In the genomic region with DNA sequence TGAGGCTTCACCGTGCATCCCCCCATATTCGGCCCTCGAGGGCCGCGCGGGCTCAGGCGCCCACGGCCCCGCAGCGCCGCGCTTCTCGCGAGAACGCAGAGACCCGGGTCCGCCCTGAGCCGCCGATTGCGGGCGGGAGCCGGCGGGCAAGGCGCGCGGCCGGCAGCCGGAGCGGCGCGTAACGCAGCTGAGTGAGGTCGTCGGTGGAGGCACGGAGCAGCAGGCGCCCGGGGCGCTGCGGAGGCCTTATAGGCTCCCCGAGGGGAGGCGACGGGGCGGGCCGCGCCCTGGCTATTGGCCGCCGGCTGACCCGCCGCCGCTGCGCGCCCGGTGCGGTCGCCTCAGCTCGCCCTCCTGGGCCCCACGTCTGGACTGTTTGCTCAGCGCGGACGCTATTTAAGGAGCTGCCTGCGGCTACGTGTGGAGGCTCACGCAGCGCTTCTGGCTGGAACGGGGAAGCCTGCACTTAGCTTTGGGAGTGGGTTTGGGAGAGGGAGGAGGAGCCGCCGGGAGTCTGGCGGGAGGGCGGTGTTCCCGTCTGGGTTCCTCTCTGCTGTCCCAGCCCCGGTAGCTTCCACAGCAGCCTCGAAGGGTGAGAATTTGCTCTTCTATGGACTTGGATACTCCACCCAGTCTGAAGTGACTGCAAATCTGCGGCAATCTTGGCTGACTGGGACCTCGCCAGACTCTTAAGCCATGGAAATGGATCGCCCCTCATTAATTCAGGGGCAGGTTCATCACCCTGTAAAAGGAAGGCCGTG, we compare ENCODE assay signal across 8 cellular contexts. TPM values are rescaled to one million over a fixed set of nuclear protein-coding genes. Genes with fewer than 3 reads are reported as not detected.
DNase-seq lines count a peak whose midpoint lies in the region; ATAC-seq and TF ChIP-seq lines count a peak whose summit lies in the region.

A gene (minus strand): TSS at position 221 of the 761 bp plus-strand sequence. CDS start 195 bp downstream, at position 26.

- H3K9ac ChIP-seq in duodenal mucosa (ENCODE audit: low read depth in 1 of 2, low read length in 2 of 2): peak within 1 kb of the TSS; percentile 79 to 95

- no peak within 1 kb of the TSS for H3K27ac Mint-ChIP-seq in stimulated activated effector memory CD8-positive, alpha-beta T cell treated with anti-CD3 and anti-CD28 coated beads, Interleukin-12 subunit alpha, Interleukin-12 subunit beta, amount 100 ng/mL, for 72 hours

- H3K4me3 Mint-ChIP-seq in stimulated activated effector memory CD8-positive, alpha-beta T cell treated with anti-CD3 and anti-CD28 coated beads, Interleukin-12 subunit alpha, Interleukin-12 subunit beta, amount 100 ng/mL, for 72 hours: peak within 1 kb of the TSS; percentile 39

- H3K27ac ChIP-seq in duodenal mucosa (ENCODE audit: low read depth, low read length) (peak within 1 kb of the TSS; percentile 86), left lung (peak within 1 kb of the TSS; percentile 91 to 96)

- intact Hi-C loops in left lung (cut with DNase I): no loop called here

- H3K36me3 ChIP-seq in duodenal mucosa (ENCODE audit: control insufficient read depth in 1 of 2, insufficient read depth in 2 of 2, low read length in 2 of 2): no peaks in the 10 kb centered on the region
- no peaks in the 10 kb centered on the region for H3K36me3 ChIP-seq in left lung

- peak; percentile 90 for DNase-seq in ELF-1 (ENCODE audit: low read depth, low spot score)
- peak; percentile 82 for DNase-seq in T1000 (lab: John Stamatoyannopoulos, UW)
- peak; percentile 83 to 92 for DNase-seq in left lung
- DNase-seq in stimulated activated effector memory CD8-positive, alpha-beta T cell treated with anti-CD3 and anti-CD28 coated beads, Interleukin-12 subunit alpha, Interleukin-12 subunit beta, amount 100 ng/mL, for 72 hours (ENCODE audit: low spot score in 2 of 2): no peak
- DNase-seq in NCI-H1092 treated with DMSO at 0.1 percent for 48 hours (lab: John Stamatoyannopoulos, UW): no peak

- H3K9me3 ChIP-seq in duodenal mucosa (ENCODE audit: control insufficient read depth in 1 of 2, low read length in 2 of 2): no peaks in the 10 kb centered on the region
- no peaks in the 10 kb centered on the region for H3K9me3 ChIP-seq in left lung

- TF ChIP-seq RAD21 in Ishikawa (IDR thresholded peaks at IDR 0.05; ENCODE audit: low read depth): no peak

- H3K4me3 ChIP-seq in duodenal mucosa (ENCODE audit: low read depth in 1 of 2, low read length in 2 of 2) (peak within 1 kb of the TSS; percentile 77 to 92), left lung (peak within 1 kb of the TSS; percentile 68 to 81)

- ATAC-seq in GM21447 (IDR thresholded peaks at IDR 0.05; ENCODE audit: unreplicated experiment) (peak; percentile 54), left lung (peak; percentile 84)
- ATAC-seq in stimulated activated effector memory CD8-positive, alpha-beta T cell treated with anti-CD3 and anti-CD28 coated beads, Interleukin-12 subunit alpha, Interleukin-12 subunit beta, amount 100 ng/mL, for 72 hours: peak; percentile 55

- H3K4me1 Mint-ChIP-seq in stimulated activated effector memory CD8-positive, alpha-beta T cell treated with anti-CD3 and anti-CD28 coated beads, Interleukin-12 subunit alpha, Interleukin-12 subunit beta, amount 100 ng/mL, for 72 hours: peaks cover 6% of the 10 kb centered on the region

- H3K27me3 ChIP-seq in duodenal mucosa (ENCODE audit: control insufficient read depth in 1 of 2, insufficient read depth in 2 of 2, low read length in 2 of 2) (no peaks in the 10 kb centered on the region), left lung (peaks cover 0 to 40% of the 10 kb centered on the region in 2 donors)

- TF ChIP-seq EP300 in Ishikawa (IDR thresholded peaks at IDR 0.05; ENCODE audit: borderline replicate concordance): no peak

- TF ChIP-seq CTCF in left lung (IDR thresholded peaks at IDR 0.05): no peak

- H3K4me1 ChIP-seq in duodenal mucosa (ENCODE audit: control insufficient read depth in 1 of 2, insufficient read depth in 2 of 2, low read length in 2 of 2) (peaks cover 31 to 40% of the 10 kb centered on the region in 2 donors), left lung (peaks cover 3 to 22% of the 10 kb centered on the region in 2 donors)

- peaks cover 3% of the 10 kb centered on the region for H3K9me3 Mint-ChIP-seq in stimulated activated effector memory CD8-positive, alpha-beta T cell treated with anti-CD3 and anti-CD28 coated beads, Interleukin-12 subunit alpha, Interleukin-12 subunit beta, amount 100 ng/mL, for 72 hours

- H3K36me3 Mint-ChIP-seq in stimulated activated effector memory CD8-positive, alpha-beta T cell treated with anti-CD3 and anti-CD28 coated beads, Interleukin-12 subunit alpha, Interleukin-12 subunit beta, amount 100 ng/mL, for 72 hours: no peaks in the 10 kb centered on the region

TF ChIP-seq in Ishikawa, 13 proteins besides CTCF, POLR2A, EP300 and RAD21:
- TF ChIP-seq ZBTB7A (IDR thresholded peaks at IDR 0.05; ENCODE audit: low read depth): no peak
- TF ChIP-seq, protein P1, sequence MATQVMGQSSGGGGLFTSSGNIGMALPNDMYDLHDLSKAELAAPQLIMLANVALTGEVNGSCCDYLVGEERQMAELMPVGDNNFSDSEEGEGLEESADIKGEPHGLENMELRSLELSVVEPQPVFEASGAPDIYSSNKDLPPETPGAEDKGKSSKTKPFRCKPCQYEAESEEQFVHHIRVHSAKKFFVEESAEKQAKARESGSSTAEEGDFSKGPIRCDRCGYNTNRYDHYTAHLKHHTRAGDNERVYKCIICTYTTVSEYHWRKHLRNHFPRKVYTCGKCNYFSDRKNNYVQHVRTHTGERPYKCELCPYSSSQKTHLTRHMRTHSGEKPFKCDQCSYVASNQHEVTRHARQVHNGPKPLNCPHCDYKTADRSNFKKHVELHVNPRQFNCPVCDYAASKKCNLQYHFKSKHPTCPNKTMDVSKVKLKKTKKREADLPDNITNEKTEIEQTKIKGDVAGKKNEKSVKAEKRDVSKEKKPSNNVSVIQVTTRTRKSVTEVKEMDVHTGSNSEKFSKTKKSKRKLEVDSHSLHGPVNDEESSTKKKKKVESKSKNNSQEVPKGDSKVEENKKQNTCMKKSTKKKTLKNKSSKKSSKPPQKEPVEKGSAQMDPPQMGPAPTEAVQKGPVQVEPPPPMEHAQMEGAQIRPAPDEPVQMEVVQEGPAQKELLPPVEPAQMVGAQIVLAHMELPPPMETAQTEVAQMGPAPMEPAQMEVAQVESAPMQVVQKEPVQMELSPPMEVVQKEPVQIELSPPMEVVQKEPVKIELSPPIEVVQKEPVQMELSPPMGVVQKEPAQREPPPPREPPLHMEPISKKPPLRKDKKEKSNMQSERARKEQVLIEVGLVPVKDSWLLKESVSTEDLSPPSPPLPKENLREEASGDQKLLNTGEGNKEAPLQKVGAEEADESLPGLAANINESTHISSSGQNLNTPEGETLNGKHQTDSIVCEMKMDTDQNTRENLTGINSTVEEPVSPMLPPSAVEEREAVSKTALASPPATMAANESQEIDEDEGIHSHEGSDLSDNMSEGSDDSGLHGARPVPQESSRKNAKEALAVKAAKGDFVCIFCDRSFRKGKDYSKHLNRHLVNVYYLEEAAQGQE (IDR thresholded peaks at IDR 0.05; ENCODE audit: low read depth): no peak
- TF ChIP-seq, protein P2, sequence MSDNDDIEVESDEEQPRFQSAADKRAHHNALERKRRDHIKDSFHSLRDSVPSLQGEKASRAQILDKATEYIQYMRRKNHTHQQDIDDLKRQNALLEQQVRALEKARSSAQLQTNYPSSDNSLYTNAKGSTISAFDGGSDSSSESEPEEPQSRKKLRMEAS (IDR thresholded peaks at IDR 0.05): peak; percentile 71; the same call in 1 of the 2 replicates
- TF ChIP-seq TEAD4 (IDR thresholded peaks at IDR 0.05): no peak
- TF ChIP-seq NFIC (IDR thresholded peaks at IDR 0.05): no peak
- TF ChIP-seq TCF12 (IDR thresholded peaks at IDR 0.05; ENCODE audit: low read depth): no peak
- TF ChIP-seq EGR1 (IDR thresholded peaks at IDR 0.05): no peak
- TF ChIP-seq FOXM1 (IDR thresholded peaks at IDR 0.05; ENCODE audit: borderline replicate concordance, low read depth): no peak
- no peak for TF ChIP-seq CEBPB (IDR thresholded peaks at IDR 0.05)

RNA-seq across cellular contexts. Expression of the gene that starts here (rescaled TPM):
- total RNA-seq in left lung: 10 to 100 TPM; 41.9 to 52.6 TPM

Comparison
In these comparisons a context has a peak if more than half of its experiments do, and no peak if none do; other contexts are left out.
1. DNase-seq: peak in ELF-1 (single experiment), T1000 (single experiment) and left lung (2 of 2); none in stimulated activated effector memory CD8-positive, alpha-beta T cell treated with anti-CD3 and anti-CD28 coated beads, Interleukin-12 subunit alpha, Interleukin-12 subunit beta, amount 100 ng/mL, for 72 hours (0 of 2) and NCI-H1092 treated with DMSO at 0.1 percent for 48 hours (single experiment).
2. Peak in every context shown above with its lines, with median percentiles within 50 percentile points of each other: ATAC-seq.